In genomic region chr16:684961-685696, GRCh38 we compare ENCODE assay signal across 8 cellular contexts. TPM values are rescaled to one million over a fixed set of nuclear protein-coding genes. Genes with fewer than 3 reads are reported as not detected.
A peak's percentile ranks its signal among the peaks of the same experiment; 100 is the strongest.
DNase-seq lines count a peak whose midpoint lies in the region; ATAC-seq and TF ChIP-seq lines count a peak whose summit lies in the region.

No MANE protein-coding gene starts in this region.

- intact Hi-C loops in naive thymus-derived CD4-positive, alpha-beta T cell (cut with micrococcal nuclease) = loop anchor here (1.0 to 5.0 kb wide), 9 partner anchors 10 to 737 kb away; partner anchors contain the start of genes METTL26 (in 2 of the 2), RHOT2 (in 2 of the 2), CIAO3 (in 1 of the 2) and FAM234A (in 1 of the 2)

- H3K27ac ChIP-seq in BLaER1 treated with 17β-estradiol and CSF1 and Interleukin-3, amounts not matched to agents 10 nM and 100 nM = no peak overlapping the region
- H3K27ac ChIP-seq in naive thymus-derived CD4-positive, alpha-beta T cell (ENCODE audit: low read depth, low read length) = peak overlapping the region; percentile 52

- no peaks in the 10 kb centered on the region for H3K9me3 ChIP-seq in BLaER1 treated with 17β-estradiol and CSF1 and Interleukin-3, amounts not matched to agents 10 nM and 100 nM (replicated peaks in 1 of 11)
- no peaks in the 10 kb centered on the region for H3K9me3 ChIP-seq in naive thymus-derived CD4-positive, alpha-beta T cell (ENCODE audit: control insufficient read depth in 2 of 3, low read length in 3 of 3)

- H3K27me3 Mint-ChIP-seq in T-cell = no peaks in the 10 kb centered on the region
- H3K27me3 Mint-ChIP-seq in naive thymus-derived CD4-positive, alpha-beta T cell = no peaks in the 10 kb centered on the region

- H3K9me3 Mint-ChIP-seq in T-cell = no peaks in the 10 kb centered on the region
- H3K9me3 Mint-ChIP-seq in naive thymus-derived CD4-positive, alpha-beta T cell = no peaks in the 10 kb centered on the region

- CTCF ChIA-PET in T-cell (lab: Charles Lee) = no interaction called here
- CTCF ChIA-PET in naive thymus-derived CD4-positive, alpha-beta T cell (lab: Charles Lee) = interaction anchor here (1.2 kb wide), 1 partner anchor 18 kb away, joined by 4 read pairs; no protein-coding TSS in a partner anchor

- POLR2A ChIA-PET in T-cell (lab: Charles Lee) = no interaction called here
- POLR2A ChIA-PET in naive thymus-derived CD4-positive, alpha-beta T cell (lab: Charles Lee) = interaction anchor here (0.6 to 2.2 kb wide), 5 partner anchors 8 to 22 kb away, joined by 3 to 15 read pairs (median 4); partner anchors contain the start of gene RHBDL1

- H4K20me1 ChIP-seq in BLaER1 treated with 17β-estradiol and CSF1 and Interleukin-3, amounts not matched to agents 10 nM and 100 nM = peaks cover 26 to 55% (median 36%) of the 10 kb centered on the region in 11 experiments; a peak in 21 of 22 replicates

- peak overlapping the region in 3 of 11 experiments; percentile 9 to 37 (median 36); a peak in 3 of 22 replicates for H3K9ac ChIP-seq in BLaER1 treated with 17β-estradiol and CSF1 and Interleukin-3, amounts not matched to agents 10 nM and 100 nM

- peaks cover 52 to 75% (median 63%) of the 10 kb centered on the region in 10 experiments for H3K4me1 ChIP-seq in BLaER1 treated with 17β-estradiol and CSF1 and Interleukin-3, amounts not matched to agents 10 nM and 100 nM
- peaks cover 9 to 42% of the 10 kb centered on the region in 2 donors for H3K4me1 ChIP-seq in naive thymus-derived CD4-positive, alpha-beta T cell (ENCODE audit: control insufficient read depth in 2 of 2, insufficient read depth in 2 of 2, low read length in 2 of 2)

- peaks cover 4% of the 10 kb centered on the region for H3K36me3 Mint-ChIP-seq in T-cell
- H3K36me3 Mint-ChIP-seq in naive thymus-derived CD4-positive, alpha-beta T cell = peaks cover 0 to 9% (median 1%) of the 10 kb centered on the region in 5 donors

- DNase-seq in LNCaP clone FGC (ENCODE audit: low read depth) = no peak
- no peak for DNase-seq in T-cell
- DNase-seq in naive thymus-derived CD4-positive, alpha-beta T cell = no peak
- no peak for DNase-seq in GM13976 (ENCODE audit: low spot score)
- no peak for DNase-seq in GM13977 (ENCODE audit: low spot score)

- peaks cover 10 to 46% (median 46%) of the 10 kb centered on the region in 3 donors for H3K4me1 Mint-ChIP-seq in T-cell
- peaks cover 10 to 35% (median 22%) of the 10 kb centered on the region in 7 donors for H3K4me1 Mint-ChIP-seq in naive thymus-derived CD4-positive, alpha-beta T cell

- peak overlapping the region in 3 of 10 experiments; percentile 11 to 96 (median 90); a peak in 3 of 20 replicates for H3K4me3 ChIP-seq in BLaER1 treated with 17β-estradiol and CSF1 and Interleukin-3, amounts not matched to agents 10 nM and 100 nM
- peak overlapping the region; percentile 72 for H3K4me3 ChIP-seq in LNCaP clone FGC (ENCODE audit: low read depth, low read length)
- H3K4me3 ChIP-seq in naive thymus-derived CD4-positive, alpha-beta T cell (ENCODE audit: low read length) = no peak overlapping the region

- TF ChIP-seq CTCF in LNCaP clone FGC (IDR thresholded peaks at IDR 0.05; ENCODE audit: control insufficient read depth, extremely low read depth, insufficient read depth) (no peak), GM13976 (IDR thresholded peaks at IDR 0.05; ENCODE audit: borderline replicate concordance, control extremely low read depth, extremely low read depth, insufficient read depth, missing control alignments) (no peak), GM13977 (IDR thresholded peaks at IDR 0.05; ENCODE audit: extremely low read depth, insufficient read depth, missing control alignments) (no peak)

- H3K27ac Mint-ChIP-seq in T-cell = no peak overlapping the region
- H3K27ac Mint-ChIP-seq in naive thymus-derived CD4-positive, alpha-beta T cell = peak overlapping the region in 2 of 9 donors; percentile 25 to 46

- peak overlapping the region in 2 of 3 donors; percentile 28 to 45 for H3K4me3 Mint-ChIP-seq in T-cell
- H3K4me3 Mint-ChIP-seq in naive thymus-derived CD4-positive, alpha-beta T cell = peak overlapping the region in 3 of 10 donors; percentile 18 to 57 (median 41)

- ATAC-seq in T-cell (replicated peaks in 1 of 4) = no peak
- no peak for ATAC-seq in naive thymus-derived CD4-positive, alpha-beta T cell
- ATAC-seq in HG03342 (IDR thresholded peaks at IDR 0.05; ENCODE audit: unreplicated experiment) = no peak
- no peak for ATAC-seq in GM21825 (IDR thresholded peaks at IDR 0.05; ENCODE audit: unreplicated experiment)

- in situ Hi-C loops in GM13976 (cut with MboI; ENCODE audit: low sequenced_read_pairs, unreplicated experiment) = no loop called here
- in situ Hi-C loops in GM13977 (cut with MboI; ENCODE audit: low pct_unique_long_range_greater_than_20kb, low sequenced_read_pairs, unreplicated experiment) = no loop called here

- H3K4me2 ChIP-seq in BLaER1 treated with 17β-estradiol and CSF1 and Interleukin-3, amounts not matched to agents 10 nM and 100 nM = peak overlapping the region; percentile 61 to 99 (median 98); a peak in 21 of 22 replicates

- H3K27me3 ChIP-seq in BLaER1 treated with 17β-estradiol and CSF1 and Interleukin-3, amounts not matched to agents 10 nM and 100 nM = no peaks in the 10 kb centered on the region
- H3K27me3 ChIP-seq in naive thymus-derived CD4-positive, alpha-beta T cell (ENCODE audit: control insufficient read depth in 2 of 2, insufficient read depth in 2 of 2, low read length in 2 of 2) = no peaks in the 10 kb centered on the region

- H3K36me3 ChIP-seq in BLaER1 treated with 17β-estradiol and CSF1 and Interleukin-3, amounts not matched to agents 10 nM and 100 nM = peaks cover 33 to 60% (median 44%) of the 10 kb centered on the region in 11 experiments
- peaks cover 0 to 46% (median 12%) of the 10 kb centered on the region in 3 experiments for H3K36me3 ChIP-seq in naive thymus-derived CD4-positive, alpha-beta T cell (ENCODE audit: control insufficient read depth in 2 of 3, insufficient read depth in 3 of 3, low read length in 3 of 3)

RNA-seq across cellular contexts. Expression of gene JMJD8, which starts 1.0 kb away (rescaled TPM):
- 10 to 100 TPM; 27.3 to 54.4 (median 49.1) TPM for total RNA-seq in T-cell
- 10 to 100 TPM; 26.8 to 48.1 (median 37.2) TPM for total RNA-seq in naive thymus-derived CD4-positive, alpha-beta T cell
- 10 to 100 TPM; 43.2 to 62.1 TPM for polyA plus RNA-seq in naive thymus-derived CD4-positive, alpha-beta T cell

RNA-seq across cellular contexts. Expression of gene STUB1, which starts 4.9 kb away (rescaled TPM):
- total RNA-seq in T-cell = 100 to 1,000 TPM in 3 of 5 donors, 10 to 100 TPM in 2; 67.3 to 119 (median 114) TPM
- 100 to 1,000 TPM in 1 of 5 experiments, 10 to 100 TPM in 4; 68.6 to 105 (median 77.4) TPM for total RNA-seq in naive thymus-derived CD4-positive, alpha-beta T cell
- polyA plus RNA-seq in naive thymus-derived CD4-positive, alpha-beta T cell = 100 to 1,000 TPM; 132 to 159 TPM

RNA-seq across cellular contexts. Expression of gene WDR24, which starts 5.1 kb away (rescaled TPM):
- 10 to 100 TPM; 10.7 to 22.4 (median 18.4) TPM for total RNA-seq in T-cell
- total RNA-seq in naive thymus-derived CD4-positive, alpha-beta T cell = 10 to 100 TPM; 13.3 to 19.4 (median 16.5) TPM
- 10 to 100 TPM; 10.6 to 21.2 TPM for polyA plus RNA-seq in naive thymus-derived CD4-positive, alpha-beta T cell

RNA-seq across cellular contexts. Expression of gene RHBDL1, which starts 9.7 kb away (rescaled TPM):
- total RNA-seq in T-cell = 1 to 10 TPM; 2.0 to 3.6 (median 2.5) TPM
- total RNA-seq in naive thymus-derived CD4-positive, alpha-beta T cell = 1 to 10 TPM in 4 of 5 experiments, under 1 TPM in 1; 0.65 to 3.1 (median 1.6) TPM
- polyA plus RNA-seq in naive thymus-derived CD4-positive, alpha-beta T cell = not detected

RNA-seq across cellular contexts. Expression of gene RHOT2, which starts 17.2 kb away (rescaled TPM):
- total RNA-seq in T-cell = 100 to 1,000 TPM; 181 to 320 (median 286) TPM
- total RNA-seq in naive thymus-derived CD4-positive, alpha-beta T cell = 100 to 1,000 TPM; 145 to 232 (median 186) TPM
- 10 to 100 TPM; 32.7 to 56.7 TPM for polyA plus RNA-seq in naive thymus-derived CD4-positive, alpha-beta T cell
